Comparison of ENCODE assay signal across 14 cellular contexts in genomic region chr3:149417174-149417573, GRCh38. TPM values are rescaled to one million over a fixed set of nuclear protein-coding genes. Genes with fewer than 3 reads are reported as not detected.
A peak's percentile ranks its signal among the peaks of the same experiment; 100 is the strongest.
DNase-seq lines count a peak whose midpoint lies in the region; ATAC-seq and TF ChIP-seq lines count a peak whose summit lies in the region.
"Had no signal": no experiment of that assay in that cellular context is flagged by ENCODE, and none has a peak within 500 bp of the region (broad histone marks: within the 10 kb centered on the region; RNA-seq: fewer than 3 reads in every experiment).

No MANE protein-coding gene starts in this region.

- no peaks in the 10 kb centered on the region for H3K36me3 ChIP-seq in tibial artery
- H3K36me3 ChIP-seq: gastroesophageal sphincter, right atrium auricular region had no signal

- ATAC-seq in GM18870 (IDR thresholded peaks at IDR 0.05; ENCODE audit: unreplicated experiment) (peak; percentile 95), GM21619 (IDR thresholded peaks at IDR 0.05; ENCODE audit: unreplicated experiment) (peak; percentile 95), HG03135 (IDR thresholded peaks at IDR 0.05; ENCODE audit: unreplicated experiment) (peak; percentile 91)
- ATAC-seq: gastroesophageal sphincter had no signal

- intact Hi-C loops in tibial artery (cut with DNase I; ENCODE audit: low total_unique reads) = no loop called here

- no peaks in the 10 kb centered on the region for H3K27me3 ChIP-seq in tibial artery
- H3K27me3 ChIP-seq: gastroesophageal sphincter, right atrium auricular region had no signal

- peak overlapping the region; percentile 10 for H3K4me3 ChIP-seq in epithelial cell of proximal tubule (ENCODE audit: low read depth, low read length)
- H3K4me3 ChIP-seq in tibial artery = no peak overlapping the region
- H3K4me3 ChIP-seq: gastroesophageal sphincter, right atrium auricular region had no signal

- no peaks in the 10 kb centered on the region for H3K9me3 ChIP-seq in tibial artery
- H3K9me3 ChIP-seq: gastroesophageal sphincter, right atrium auricular region had no signal

- DNase-seq in epithelial cell of proximal tubule (ENCODE audit: low read depth) (no peak), tibial artery (no peak), NCI-H1092 treated with DMSO at 0.1 percent for 48 hours (lab: John Stamatoyannopoulos, UW) (no peak), activated gamma-delta T cell treated with Interleukin-2 at 50 U/mL for 16 hours (no peak), activated gamma-delta T cell (lab: John Stamatoyannopoulos, UW) (no peak)
- DNase-seq: activated effector memory CD4-positive, alpha-beta T cell treated with Interleukin-2 at 50 U/mL for 16 hours; IMR-90 had no signal

- no peak overlapping the region for H3K27ac ChIP-seq in tibial artery
- H3K27ac ChIP-seq: gastroesophageal sphincter, right atrium auricular region had no signal

- TF ChIP-seq CTCF in epithelial cell of proximal tubule (conservative IDR thresholded peaks at IDR 0.05; ENCODE audit: low read depth, low read length) (no peak), tibial artery (IDR thresholded peaks at IDR 0.05) (no peak)

- peaks cover 0 to 45% (median 4%) of the 10 kb centered on the region in 4 donors for H3K4me1 ChIP-seq in tibial artery
- H3K4me1 ChIP-seq: gastroesophageal sphincter, right atrium auricular region had no signal

RNA-seq across cellular contexts. Expression of gene TM4SF1, which starts 39.7 kb away (rescaled TPM):
- 304 and 345 TPM in 2 replicates for total RNA-seq in epithelial cell of proximal tubule

RNA-seq across cellular contexts. Expression of gene TM4SF4, which starts 57.3 kb away (rescaled TPM):
- total RNA-seq in epithelial cell of proximal tubule = 0.29 and 1.2 TPM in 2 replicates
- total RNA-seq: cerebellum, right atrium auricular region, urinary bladder had no signal
